In genomic region chr1:179911812-179912211, GRCh38 we compare ENCODE assay signal across 24 cellular contexts. TPM values are rescaled to one million over a fixed set of nuclear protein-coding genes. Genes with fewer than 3 reads are reported as not detected.
DNase-seq lines count a peak whose midpoint lies in the region; ATAC-seq, FAIRE-seq and TF ChIP-seq lines count a peak whose summit lies in the region.
"Had no signal": no experiment of that assay in that cellular context is flagged by ENCODE, and none has a peak within 500 bp of the region (broad histone marks: within the 10 kb centered on the region; RNA-seq: fewer than 3 reads in every experiment).

No MANE protein-coding gene starts in this region.

- H3K36me3 Mint-ChIP-seq in CD8-positive, alpha-beta T cell: peaks cover 71% of the 10 kb centered on the region

- intact Hi-C loops in CD8-positive, alpha-beta T cell (cut with DNase I, micrococcal nuclease): no loop called here
- intact Hi-C loops in kidney (cut with DNase I): no loop called here

- no peaks in the 10 kb centered on the region for H3K9me3 Mint-ChIP-seq in CD8-positive, alpha-beta T cell
- H3K9me3 Mint-ChIP-seq: CD14-positive monocyte; CD4-positive, alpha-beta T cell; GM23338; H9 had no signal

- no peak overlapping the region for H3K4me3 ChIP-seq in CD8-positive, alpha-beta T cell (ENCODE audit: low read depth, low read length)
- no peak overlapping the region for H3K4me3 ChIP-seq in HEK293 (ENCODE audit: low read depth, low read length)
- H3K4me3 ChIP-seq in kidney (ENCODE audit: low read length in 2 of 2): no peak overlapping the region
- H3K4me3 ChIP-seq: A549; BLaER1 treated with 17β-estradiol and CSF1 and Interleukin-3, amounts not matched to agents 10 nM and 100 nM; GM23338 had no signal

- no peaks in the 10 kb centered on the region for H3K27me3 ChIP-seq in CD8-positive, alpha-beta T cell (ENCODE audit: insufficient read depth, low read length)
- H3K27me3 ChIP-seq: BE2C; BLaER1 treated with 17β-estradiol and CSF1 and Interleukin-3, amounts not matched to agents 10 nM and 100 nM had no signal

- ATAC-seq in CD8-positive, alpha-beta T cell: no peak
- ATAC-seq in HG02981 (IDR thresholded peaks at IDR 0.05; ENCODE audit: unreplicated experiment): no peak
- ATAC-seq in HG03045 (IDR thresholded peaks at IDR 0.05; ENCODE audit: unreplicated experiment): no peak
- no peak for ATAC-seq in GM18861 (IDR thresholded peaks at IDR 0.05; ENCODE audit: unreplicated experiment)
- ATAC-seq: A549, GM23338 had no signal

- no peak for DNase-seq in CD8-positive, alpha-beta T cell
- DNase-seq in frontal cortex (ENCODE audit: low spot score in 2 of 2) (no peak), kidney (no peak)
- DNase-seq in activated T-cell treated with anti-CD3 and anti-CD28 coated beads, Interleukin-2, amount 50 U/mL, for 48 hours: no peak
- DNase-seq: 8988T; ACHN; AML-193; BE2C; Calu3; CD4-positive, alpha-beta T cell; COR-L47; DMS53; DMS79 treated with DMSO at 0.1 percent for 48 hours; H9 had no signal

- no peak overlapping the region for H3K27ac ChIP-seq in CD8-positive, alpha-beta T cell (ENCODE audit: low read depth, low read length)
- H3K27ac ChIP-seq in HEK293 (ENCODE audit: extremely low read depth, low read depth, low read length): no peak overlapping the region
- H3K27ac ChIP-seq in kidney (ENCODE audit: low read depth in 2 of 2, low read length in 2 of 2): no peak overlapping the region
- H3K27ac ChIP-seq: A549; BLaER1 treated with 17β-estradiol and CSF1 and Interleukin-3, amounts not matched to agents 10 nM and 100 nM had no signal

- H3K27me3 Mint-ChIP-seq in CD8-positive, alpha-beta T cell (ENCODE audit: low read depth): no peaks in the 10 kb centered on the region
- H3K27me3 Mint-ChIP-seq: CD4-positive, alpha-beta T cell had no signal

- no peak for TF ChIP-seq CTCF in CD8-positive, alpha-beta T cell (IDR thresholded peaks at IDR 0.05)
- TF ChIP-seq CTCF in HEK293 (tag by site-specific recombination; IDR thresholded peaks at IDR 0.05): no peak
- no peak for TF ChIP-seq CTCF in kidney (IDR thresholded peaks at IDR 0.05; ENCODE audit: borderline replicate concordance, extremely low read depth, insufficient read depth)

- POLR2A ChIA-PET in CD8-positive, alpha-beta T cell (lab: Charles Lee): interaction anchor here (0.9 to 1.7 kb wide), 2 partner anchors 40 to 105 kb away, joined by 3 read pairs; no protein-coding TSS in a partner anchor
- POLR2A ChIA-PET in HEK293 (lab: Yijun Ruan, JAX): no interaction called here

- peaks cover 45% of the 10 kb centered on the region for H3K36me3 ChIP-seq in CD8-positive, alpha-beta T cell (ENCODE audit: insufficient read depth, low read length)
- H3K36me3 ChIP-seq in HEK293 (ENCODE audit: control insufficient read depth in 2 of 2, insufficient read depth in 1 of 2, low read length in 2 of 2) (peaks cover 28 to 38% of the 10 kb centered on the region in 2 experiments), kidney (ENCODE audit: control insufficient read depth in 1 of 2, insufficient read depth in 2 of 2, low read length in 2 of 2) (peaks cover 4 to 25% of the 10 kb centered on the region in 2 donors)

- H3K4me3 Mint-ChIP-seq in CD8-positive, alpha-beta T cell: no peak overlapping the region
- H3K4me3 Mint-ChIP-seq: CD14-positive monocyte; CD4-positive, alpha-beta T cell; GM23338; H9 had no signal

- H3K9ac ChIP-seq in kidney (ENCODE audit: low read length in 2 of 2): no peak overlapping the region
- H3K9ac ChIP-seq: BLaER1 treated with 17β-estradiol and CSF1 and Interleukin-3, amounts not matched to agents 10 nM and 100 nM had no signal

- FAIRE-seq in frontal cortex (lab: Jason Lieb, UNC): peak; percentile 13
- peak; percentile 15 for FAIRE-seq in kidney (lab: Jason Lieb, UNC)
- FAIRE-seq: A549, GM12892, GM19239 had no signal

- peak overlapping the region; percentile 42 for H3K27ac Mint-ChIP-seq in CD8-positive, alpha-beta T cell
- H3K27ac Mint-ChIP-seq: CD4-positive, alpha-beta T cell; GM23338; H9 had no signal

- H3K4me1 ChIP-seq in CD8-positive, alpha-beta T cell (ENCODE audit: insufficient read depth, low read length): no peaks in the 10 kb centered on the region
- H3K4me1 ChIP-seq in HEK293 (ENCODE audit: control insufficient read depth, insufficient read depth, low read length): no peaks in the 10 kb centered on the region
- no peaks in the 10 kb centered on the region for H3K4me1 ChIP-seq in kidney (ENCODE audit: control insufficient read depth in 1 of 2, insufficient read depth in 1 of 2, low read depth in 1 of 2, low read length in 2 of 2)
- H3K4me1 ChIP-seq: A549; BE2C; BLaER1 treated with 17β-estradiol and CSF1 and Interleukin-3, amounts not matched to agents 10 nM and 100 nM had no signal

- no peaks in the 10 kb centered on the region for H3K9me3 ChIP-seq in CD8-positive, alpha-beta T cell (ENCODE audit: low read length)
- H3K9me3 ChIP-seq in HEK293 (ENCODE audit: control insufficient read depth, insufficient read depth, low read depth, low read length): no peaks in the 10 kb centered on the region
- no peaks in the 10 kb centered on the region for H3K9me3 ChIP-seq in kidney (ENCODE audit: control insufficient read depth in 1 of 2, low read length in 2 of 2)
- H3K9me3 ChIP-seq: A549; BE2C; BLaER1 treated with 17β-estradiol and CSF1 and Interleukin-3, amounts not matched to agents 10 nM and 100 nM had no signal

- CTCF ChIA-PET in CD8-positive, alpha-beta T cell (lab: Charles Lee): interaction anchor here (1.0 kb wide), 1 partner anchor 97 kb away, joined by 3 read pairs; no protein-coding TSS in a partner anchor
- CTCF ChIA-PET in HEK293 (lab: Yijun Ruan, JAX): interaction anchor here (0.6 to 2.6 kb wide), 5 partner anchors 11 to 97 kb away, joined by 3 to 9 read pairs (median 4); no protein-coding TSS in a partner anchor

- peaks cover 9% of the 10 kb centered on the region for H3K4me1 Mint-ChIP-seq in CD8-positive, alpha-beta T cell (ENCODE audit: low read depth)
- H3K4me1 Mint-ChIP-seq: CD14-positive monocyte, GM23338, H9 had no signal

TF ChIP-seq in HEK293, 187 proteins besides CTCF, POLR2A, EP300 and RAD21:
- no peak for TF ChIP-seq ZNF138 (tag by site-specific recombination; IDR thresholded peaks at IDR 0.05; ENCODE audit: borderline replicate concordance)
- TF ChIP-seq GLI4 (tag by site-specific recombination; IDR thresholded peaks at IDR 0.05): no peak
- peak; percentile 93 for TF ChIP-seq ZNF362 (tag by site-specific recombination; IDR thresholded peaks at IDR 0.05)

RNA-seq across cellular contexts. Expression of gene TOR1AIP1, which starts 29.7 kb away (rescaled TPM):
- 100 to 1,000 TPM; 108 to 110 TPM for total RNA-seq in CD8-positive, alpha-beta T cell
- 19.6 TPM for total RNA-seq in frontal cortex
- total RNA-seq in kidney: 44.2 TPM
- polyA plus RNA-seq in kidney (ENCODE audit: insufficient read depth, low read depth, low replicate concordance): 20.8 TPM

RNA-seq across cellular contexts. Expression of gene TOR1AIP2, which starts 34.2 kb away (rescaled TPM):
- total RNA-seq in CD8-positive, alpha-beta T cell: 10 to 100 TPM; 67.0 to 72.8 TPM
- total RNA-seq in frontal cortex (50.5 TPM), kidney (80.5 TPM)
- polyA plus RNA-seq in kidney (ENCODE audit: insufficient read depth, low read depth, low replicate concordance): 13.1 TPM

RNA-seq across cellular contexts. Expression of gene CEP350, which starts 42.8 kb away (rescaled TPM):
- 10 to 100 TPM; 37.6 to 42.7 TPM for total RNA-seq in CD8-positive, alpha-beta T cell
- total RNA-seq in frontal cortex (111 TPM), kidney (46.5 TPM)
- 2.8 TPM for polyA plus RNA-seq in kidney (ENCODE audit: insufficient read depth, low read depth, low replicate concordance)
